Comparison of ENCODE assay signal across 10 cellular contexts in genomic region chr19:48629599-48630288, GRCh38. TPM values are rescaled to one million over a fixed set of nuclear protein-coding genes. Genes with fewer than 3 reads are reported as not detected.
DNase-seq lines count a peak whose midpoint lies in the region; ATAC-seq and TF ChIP-seq lines count a peak whose summit lies in the region.
"Had no signal": no experiment of that assay in that cellular context is flagged by ENCODE, and none has a peak within 500 bp of the region (broad histone marks: within the 10 kb centered on the region; RNA-seq: fewer than 3 reads in every experiment).

No MANE protein-coding gene starts in this region.

- no peak overlapping the region for H3K4me2 ChIP-seq in DND-41 (ENCODE audit: insufficient read depth, low read length)

- peaks cover 11% of the 10 kb centered on the region for H4K20me1 ChIP-seq in DND-41 (ENCODE audit: insufficient read depth, low read length)

- H3K27ac ChIP-seq in DND-41 (ENCODE audit: low read length) (no peak overlapping the region), foreskin keratinocyte (no peak overlapping the region)

- no peak overlapping the region for H3K4me3 ChIP-seq in DND-41 (ENCODE audit: low read depth in 1 of 2, low read length in 2 of 2)

- H2AFZ ChIP-seq in DND-41 (ENCODE audit: low read depth, low read length), result no peak overlapping the region
- H2AFZ ChIP-seq: parathyroid adenoma had no signal

- ATAC-seq in DND-41 (ENCODE audit: insufficient read depth, low read depth) (no peak), foreskin keratinocyte (peak; percentile 18), HG02840 (IDR thresholded peaks at IDR 0.05; ENCODE audit: low FRiP score, unreplicated experiment) (no peak), GM18498 (IDR thresholded peaks at IDR 0.05; ENCODE audit: unreplicated experiment) (no peak), HG03460 (IDR thresholded peaks at IDR 0.05; ENCODE audit: unreplicated experiment) (no peak)

- peaks cover 73% of the 10 kb centered on the region for H3K36me3 ChIP-seq in DND-41 (ENCODE audit: insufficient read depth, low read length)

- no peak overlapping the region for H3K9ac ChIP-seq in DND-41 (ENCODE audit: low read depth, low read length)
- H3K9ac ChIP-seq: parathyroid adenoma had no signal

- H3K4me1 ChIP-seq in DND-41 (ENCODE audit: insufficient read depth, low read length) (peaks cover 32% of the 10 kb centered on the region), foreskin keratinocyte (peaks cover 19% of the 10 kb centered on the region)

- no peaks in the 10 kb centered on the region for H3K9me3 ChIP-seq in DND-41 (ENCODE audit: insufficient read depth, low read length, severe bottlenecking)

- peaks cover 17% of the 10 kb centered on the region for H3K79me2 ChIP-seq in DND-41 (ENCODE audit: insufficient read depth, low read length)
- H3K79me2 ChIP-seq: parathyroid adenoma had no signal

- H3K27me3 ChIP-seq in DND-41 (ENCODE audit: insufficient read depth, low read length, poor library complexity), result no peaks in the 10 kb centered on the region
- no peaks in the 10 kb centered on the region for H3K27me3 ChIP-seq in foreskin keratinocyte

- peak; percentile 56 for DNase-seq in DND-41
- peak; percentile 92 for DNase-seq in RKO (ENCODE audit: low spot score)
- no peak for DNase-seq in foreskin keratinocyte
- DNase-seq in pons (ENCODE audit: low spot score), result peak; percentile 44
- DNase-seq in NCI-H1930 (lab: John Stamatoyannopoulos, UW), result no peak
- DNase-seq: NCI-H1048 had no signal

- TF ChIP-seq CTCF in DND-41 (IDR thresholded peaks at IDR 0.05; ENCODE audit: borderline replicate concordance, extremely low read depth, low read length, poor library complexity, severe bottlenecking), result no peak
- no peak for TF ChIP-seq CTCF in foreskin keratinocyte (conservative IDR thresholded peaks at IDR 0.05)

RNA-seq across cellular contexts. Expression of gene DBP, which starts 7.4 kb away (rescaled TPM):
- total RNA-seq in foreskin keratinocyte, result 3.0 and 3.7 TPM in 2 replicates
- polyA plus RNA-seq in foreskin keratinocyte, result 4.6 and 6.2 TPM in 2 replicates

RNA-seq across cellular contexts. Expression of gene SPHK2, which starts 10.4 kb away (rescaled TPM):
- total RNA-seq in foreskin keratinocyte, result 6.9 and 8.8 TPM in 2 replicates
- 7.7 and 9.6 TPM in 2 replicates for polyA plus RNA-seq in foreskin keratinocyte

RNA-seq across cellular contexts. Expression of gene RPL18, which starts 10.8 kb away (rescaled TPM):
- 1,924 and 1,965 TPM in 2 replicates for total RNA-seq in foreskin keratinocyte
- polyA plus RNA-seq in foreskin keratinocyte, result 2,287 and 2,314 TPM in 2 replicates

RNA-seq across cellular contexts. Expression of gene FAM83E, which starts 14.9 kb away (rescaled TPM):
- total RNA-seq in foreskin keratinocyte, result 0.48 and 0.67 TPM in 2 replicates
- 0.12 and 0.24 TPM in 2 replicates for polyA plus RNA-seq in foreskin keratinocyte

RNA-seq across cellular contexts. Expression of gene CA11, which starts 16.2 kb away (rescaled TPM):
- 3.9 and 4.9 TPM in 2 replicates for total RNA-seq in foreskin keratinocyte
- 6.7 and 9.0 TPM in 2 replicates for polyA plus RNA-seq in foreskin keratinocyte

Comparison
In these comparisons a context has a peak if more than half of its experiments do, and no peak if none do; other contexts are left out.
1. DNase-seq: peak in DND-41 (single experiment), RKO (single experiment) and pons (single experiment); none in foreskin keratinocyte (0 of 2) and NCI-H1930 (0 of 2).